In genomic region chr17:44014133-44014436, GRCh38 we compare ENCODE assay signal across 8 cellular contexts. TPM values are rescaled to one million over a fixed set of nuclear protein-coding genes. Genes with fewer than 3 reads are reported as not detected.
DNase-seq lines count a peak whose midpoint lies in the region; ATAC-seq and TF ChIP-seq lines count a peak whose summit lies in the region.

No MANE protein-coding gene starts in this region.

- peaks cover 0 to 6% (median 0%) of the 10 kb centered on the region in 5 donors for H3K27me3 Mint-ChIP-seq in naive thymus-derived CD4-positive, alpha-beta T cell

- H3K36me3 ChIP-seq in KMS-11 (ENCODE audit: insufficient read depth), result no peaks in the 10 kb centered on the region
- peaks cover 0 to 12% (median 0%) of the 10 kb centered on the region in 3 experiments for H3K36me3 ChIP-seq in naive thymus-derived CD4-positive, alpha-beta T cell (ENCODE audit: control insufficient read depth in 2 of 3, insufficient read depth in 3 of 3, low read length in 3 of 3)

- H3K36me3 Mint-ChIP-seq in naive thymus-derived CD4-positive, alpha-beta T cell, result peaks cover 6 to 13% (median 9%) of the 10 kb centered on the region in 5 donors

- intact Hi-C loops in dorsolateral prefrontal cortex (cut with DNase I), result loop anchor here (1.0 to 10.0 kb wide), 3 partner anchors 56 to 529 kb away; partner anchors contain the start of genes G6PC3 (in 2 of the 2) and DHX8 (in 1 of the 2)
- intact Hi-C loops in naive thymus-derived CD4-positive, alpha-beta T cell (cut with micrococcal nuclease), result loop anchor here (1.0 to 10.0 kb wide), 7 partner anchors 8 to 529 kb away; partner anchors contain the start of genes DHX8 (in 2 of the 2), G6PC3 (in 2 of the 2), TMUB2 (in 2 of the 2) and GPATCH8 (in 1 of the 2)

- peak overlapping the region; percentile 81 for H3K9ac ChIP-seq in KMS-11

- peak overlapping the region; percentile 90 for H2AFZ ChIP-seq in KMS-11 (ENCODE audit: low read depth)

- DNase-seq in AG09309 (ENCODE audit: low read depth) (no peak), dorsolateral prefrontal cortex (peak in 1 of 10 donors; percentile 26), NOMO-1 treated with DMSO at 0.1 percent for 48 hours (lab: John Stamatoyannopoulos, UW; ENCODE audit: unreplicated experiment) (no peak), activated gamma-delta T cell treated with Interleukin-2 at 50 U/mL for 16 hours (no peak)
- no peak for DNase-seq in naive thymus-derived CD4-positive, alpha-beta T cell

- H3K4me1 Mint-ChIP-seq in naive thymus-derived CD4-positive, alpha-beta T cell, result peaks cover 7 to 23% (median 11%) of the 10 kb centered on the region in 7 donors

- H4K20me1 ChIP-seq in KMS-11 (ENCODE audit: insufficient read depth), result no peaks in the 10 kb centered on the region

- H3K9me3 ChIP-seq in naive thymus-derived CD4-positive, alpha-beta T cell (ENCODE audit: control insufficient read depth in 2 of 3, low read length in 3 of 3), result no peaks in the 10 kb centered on the region

- H3K4me2 ChIP-seq in KMS-11, result peak overlapping the region; percentile 94

- H3K27me3 ChIP-seq in KMS-11 (ENCODE audit: insufficient read depth, low read depth), result no peaks in the 10 kb centered on the region
- H3K27me3 ChIP-seq in dorsolateral prefrontal cortex, result no peaks in the 10 kb centered on the region
- H3K27me3 ChIP-seq in naive thymus-derived CD4-positive, alpha-beta T cell (ENCODE audit: control insufficient read depth in 2 of 2, insufficient read depth in 2 of 2, low read length in 2 of 2), result no peaks in the 10 kb centered on the region

- H3K27ac Mint-ChIP-seq in naive thymus-derived CD4-positive, alpha-beta T cell, result peak overlapping the region in 6 of 9 donors; percentile 84 to 99 (median 96)

- CTCF ChIA-PET in naive thymus-derived CD4-positive, alpha-beta T cell (lab: Charles Lee), result interaction anchor here (0.9 kb wide), 1 partner anchor 136 kb away, joined by 3 read pairs; no protein-coding TSS in a partner anchor

- POLR2A ChIA-PET in naive thymus-derived CD4-positive, alpha-beta T cell (lab: Charles Lee), result no interaction called here

- H3K27ac ChIP-seq in KMS-11, result no peak overlapping the region
- H3K27ac ChIP-seq in dorsolateral prefrontal cortex, result peak overlapping the region in 35 of 59 donors; percentile 69 to 95 (median 86)
- H3K27ac ChIP-seq in naive thymus-derived CD4-positive, alpha-beta T cell (ENCODE audit: low read depth, low read length), result peak overlapping the region; percentile 73

- H3K4me1 ChIP-seq in KMS-11 (ENCODE audit: low read depth, poor library complexity, severe bottlenecking), result peaks cover 29% of the 10 kb centered on the region
- H3K4me1 ChIP-seq in naive thymus-derived CD4-positive, alpha-beta T cell (ENCODE audit: control insufficient read depth in 2 of 2, insufficient read depth in 2 of 2, low read length in 2 of 2), result peaks cover 8 to 9% of the 10 kb centered on the region in 2 donors

- no peak for ATAC-seq in naive thymus-derived CD4-positive, alpha-beta T cell
- ATAC-seq in HG03342 (IDR thresholded peaks at IDR 0.05; ENCODE audit: unreplicated experiment) (no peak), GM18907 (IDR thresholded peaks at IDR 0.05; ENCODE audit: unreplicated experiment) (no peak)

- peaks cover 0 to 4% (median 0%) of the 10 kb centered on the region in 11 donors for H3K9me3 Mint-ChIP-seq in naive thymus-derived CD4-positive, alpha-beta T cell

- TF ChIP-seq CTCF in AG09309 (IDR thresholded peaks at IDR 0.05; ENCODE audit: control insufficient read depth, insufficient read depth, low read depth, low read length, missing control alignments) (no peak), KMS-11 (conservative IDR thresholded peaks at IDR 0.05; ENCODE audit: low read depth, low read length) (no peak), dorsolateral prefrontal cortex (IDR thresholded peaks at IDR 0.05 in 54 of 56, conservative IDR thresholded peaks at IDR 0.05 in 2 of 56; ENCODE audit: low read depth in 1 of 56, partially characterized antibody in 56 of 56) (no peak)

- H3K4me3 ChIP-seq in AG09309 (ENCODE audit: control insufficient read depth, low read depth, low read length) (peak overlapping the region; percentile 99), KMS-11 (IDR thresholded peaks at IDR 0.05; ENCODE audit: insufficient read depth, low read depth, low read length) (no peak overlapping the region), dorsolateral prefrontal cortex (peak overlapping the region; percentile 62 to 99 (median 91))
- H3K4me3 ChIP-seq in naive thymus-derived CD4-positive, alpha-beta T cell (ENCODE audit: low read length), result peak overlapping the region; percentile 96

- H3K4me3 Mint-ChIP-seq in naive thymus-derived CD4-positive, alpha-beta T cell, result peak overlapping the region; percentile 93 to 100 (median 98)

- no peaks in the 10 kb centered on the region; the same call in 1 of the 2 replicates for H3K79me2 ChIP-seq in KMS-11 (ENCODE audit: insufficient read depth, low read depth)

RNA-seq across cellular contexts. Expression of gene TMEM101, which starts 0.7 kb away (rescaled TPM):
- total RNA-seq in dorsolateral prefrontal cortex, result 10 to 100 TPM; 13.5 to 26.7 (median 19.9) TPM
- 10 to 100 TPM; 12.1 to 32.0 (median 30.5) TPM for total RNA-seq in naive thymus-derived CD4-positive, alpha-beta T cell
- polyA plus RNA-seq in naive thymus-derived CD4-positive, alpha-beta T cell, result 10 to 100 TPM; 33.8 to 36.0 TPM

RNA-seq across cellular contexts. Expression of gene NAGS, which starts 9.7 kb away (rescaled TPM):
- 1 to 10 TPM in 91 of 120 experiments, under 1 TPM in 27, not detected in 2; 0.22 to 4.0 (median 1.6) TPM for total RNA-seq in dorsolateral prefrontal cortex
- 1 to 10 TPM in 2 of 5 experiments, under 1 TPM in 3; 0.19 to 1.9 (median 0.20) TPM for total RNA-seq in naive thymus-derived CD4-positive, alpha-beta T cell
- polyA plus RNA-seq in naive thymus-derived CD4-positive, alpha-beta T cell, result 1 to 10 TPM in 1 of 2 donors, under 1 TPM in 1; 0.41 to 2.6 TPM

RNA-seq across cellular contexts. Expression of gene LSM12, which starts 52.4 kb away (rescaled TPM):
- total RNA-seq in dorsolateral prefrontal cortex, result 10 to 100 TPM; 27.5 to 55.0 (median 39.7) TPM
- total RNA-seq in naive thymus-derived CD4-positive, alpha-beta T cell, result 10 to 100 TPM; 29.3 to 67.9 (median 33.2) TPM
- 10 to 100 TPM; 69.5 to 72.5 TPM for polyA plus RNA-seq in naive thymus-derived CD4-positive, alpha-beta T cell

RNA-seq across cellular contexts. Expression of gene G6PC3, which starts 56.5 kb away (rescaled TPM):
- total RNA-seq in dorsolateral prefrontal cortex, result 10 to 100 TPM; 29.8 to 60.2 (median 41.8) TPM
- 10 to 100 TPM in 4 of 5 experiments, 1 to 10 TPM in 1; 9.4 to 25.8 (median 13.9) TPM for total RNA-seq in naive thymus-derived CD4-positive, alpha-beta T cell
- polyA plus RNA-seq in naive thymus-derived CD4-positive, alpha-beta T cell, result 10 to 100 TPM; 18.3 to 18.5 TPM
